23 cellular contexts compared by ENCODE assay signal in genomic region chr7:114758661-114759227, GRCh38.
"Had no signal": no experiment of that assay in that cellular context is flagged by ENCODE, and none has a peak within 500 bp of the region (broad histone marks: within the 10 kb centered on the region; RNA-seq: fewer than 3 reads in every experiment).

No MANE protein-coding gene starts in this region.

- ATAC-seq: heart right ventricle; left ventricle myocardium superior; lower lobe of right lung; naive thymus-derived CD8-positive, alpha-beta T cell; psoas muscle; right cardiac atrium; stimulated activated effector memory CD8-positive, alpha-beta T cell treated with anti-CD3 and anti-CD28 coated beads, Interleukin-12 subunit alpha, Interleukin-12 subunit beta, amount 100 ng/mL, for 72 hours had no signal

- H3K9me3 ChIP-seq: esophagus muscularis mucosa, heart right ventricle, lower lobe of right lung, psoas muscle, sigmoid colon, stomach, thyroid gland, vagina had no signal

- DNase-seq: effector CD8-positive, alpha-beta T cell; endodermal cell; foreskin melanocyte; glutamatergic neuron; heart right ventricle; hippocampal formation; islet precursor cell; left ventricle myocardium superior; lower lobe of right lung; naive thymus-derived CD8-positive, alpha-beta T cell; nephron progenitor cell; psoas muscle; right cardiac atrium; sigmoid colon; stimulated activated CD4-positive, alpha-beta T cell treated with anti-CD3 and anti-CD28 coated beads, Interleukin-2, amount 100 ng/mL, for 24 hours; stimulated activated CD4-positive, alpha-beta T cell treated with anti-CD3 and anti-CD28 coated beads, Interleukin-4, amount 100 ng/mL, for 24 hours; stimulated activated naive CD4-positive, alpha-beta T cell treated with Interleukin-2 at 50 U/mL for 16 hours; stomach; thyroid gland; trophoblast cell had no signal

- H3K27me3 ChIP-seq: esophagus muscularis mucosa, heart right ventricle, sigmoid colon, stomach, thyroid gland, vagina had no signal

- H3K4me3 ChIP-seq: esophagus muscularis mucosa, heart right ventricle, lower lobe of right lung, psoas muscle, sigmoid colon, stomach, thyroid gland, vagina had no signal

- H3K36me3 ChIP-seq: esophagus muscularis mucosa, heart right ventricle, lower lobe of right lung, sigmoid colon, stomach, thyroid gland, vagina had no signal

- H3K27ac ChIP-seq: esophagus muscularis mucosa, heart right ventricle, lower lobe of right lung, psoas muscle, sigmoid colon, stomach, thyroid gland, vagina had no signal

- H3K4me1 ChIP-seq: esophagus muscularis mucosa, heart right ventricle, lower lobe of right lung, psoas muscle, stomach, thyroid gland had no signal
